28 cellular contexts compared by ENCODE assay signal in the genomic region with DNA sequence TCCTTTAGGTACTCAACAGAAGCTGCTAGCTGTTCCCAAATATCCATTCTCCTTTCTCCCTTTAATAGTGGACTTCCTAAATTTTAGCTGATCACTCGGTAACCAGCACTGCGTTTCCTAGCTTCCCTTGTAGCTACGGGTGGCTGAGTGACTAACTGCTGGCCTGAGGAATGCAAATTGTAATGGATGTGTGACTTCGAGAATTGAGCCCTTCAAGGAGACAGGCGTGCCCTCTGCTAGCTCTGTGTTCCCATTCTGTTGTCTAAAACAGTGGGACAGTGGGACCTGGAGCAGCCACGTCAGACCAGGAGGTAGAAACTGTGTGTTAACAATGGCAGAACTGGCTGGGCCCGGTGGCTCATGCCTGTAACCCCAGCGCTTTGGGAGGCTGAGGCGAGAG. TPM values are rescaled to one million over a fixed set of nuclear protein-coding genes. Genes with fewer than 3 reads are reported as not detected.
"Had no signal": no experiment of that assay in that cellular context is flagged by ENCODE, and none has a peak within 500 bp of the region (broad histone marks: within the 10 kb centered on the region; RNA-seq: fewer than 3 reads in every experiment).

No MANE protein-coding gene starts in this region.

- H3K27me3 ChIP-seq: breast epithelium, SJSA1 had no signal

- H3K27me3 Mint-ChIP-seq: activated B cell treated with CpG ODN at 0.5 μM for 24 hours; activated CD4-positive, alpha-beta T cell treated with anti-CD3 and anti-CD28 coated beads, Interleukin-2, amount 10 ng/mL, durations not matched to agents 24 days and 14 days; activated CD8-positive, alpha-beta memory T cell treated with anti-CD3 and anti-CD28 coated beads, Interleukin-2, amount 10 ng/mL, durations not matched to agents 7 days and 5 days; activated naive CD4-positive, alpha-beta T cell treated with anti-CD3 and anti-CD28 coated beads, Interleukin-2, amount 50 U/mL, for 24 hours; activated T-cell treated with anti-CD3 and anti-CD28 coated beads, Interleukin-2, amount 50 U/mL, for 24 hours had no signal

- H3K27ac ChIP-seq: breast epithelium, SJSA1 had no signal

- ATAC-seq: activated CD8-positive, alpha-beta memory T cell treated with anti-CD3 and anti-CD28 coated beads, Interleukin-2, amount 10 ng/mL, durations not matched to agents 7 days and 5 days; SK-N-SH treated with all-trans-retinoic acid at 6 μM for 48 hours had no signal

- H3K4me3 ChIP-seq: breast epithelium, SJSA1 had no signal

- H3K4me3 Mint-ChIP-seq: activated B cell treated with CpG ODN at 0.5 μM for 24 hours; activated CD4-positive, alpha-beta T cell treated with anti-CD3 and anti-CD28 coated beads, Interleukin-2, amount 10 ng/mL, durations not matched to agents 24 days and 14 days; activated CD8-positive, alpha-beta memory T cell treated with anti-CD3 and anti-CD28 coated beads, Interleukin-2, amount 10 ng/mL, durations not matched to agents 7 days and 5 days; activated naive CD4-positive, alpha-beta T cell treated with anti-CD3 and anti-CD28 coated beads, Interleukin-2, amount 50 U/mL, for 24 hours; activated T-cell treated with anti-CD3 and anti-CD28 coated beads, Interleukin-2, amount 50 U/mL, for 24 hours; activated T-helper 1 cell treated with anti-CD3 and anti-CD28 coated beads, Interleukin-12 subunit alpha, Interleukin-12 subunit beta, Interleukin-2, Interleukin-4 antibody, amounts not matched to agents 30 ng/mL and 10 ng/mL and 1 ng/mL, durations not matched to agents 14 hours and 24 hours and 36 hours; T-helper 1 cell treated with Interleukin-12 subunit alpha and Interleukin-12 subunit beta and Interleukin-4 antibody, amounts not matched to agents 30 μg/mL and 1 μg/mL, for 36 hours had no signal

- H3K27ac Mint-ChIP-seq: activated B cell treated with CpG ODN at 0.5 μM for 24 hours; activated CD4-positive, alpha-beta T cell treated with anti-CD3 and anti-CD28 coated beads, Interleukin-2, amount 10 ng/mL, durations not matched to agents 24 days and 14 days; activated CD8-positive, alpha-beta memory T cell treated with anti-CD3 and anti-CD28 coated beads, Interleukin-2, amount 10 ng/mL, durations not matched to agents 7 days and 5 days; activated T-cell treated with anti-CD3 and anti-CD28 coated beads, Interleukin-2, amount 50 U/mL, for 24 hours; activated T-helper 1 cell treated with anti-CD3 and anti-CD28 coated beads, Interleukin-12 subunit alpha, Interleukin-12 subunit beta, Interleukin-2, Interleukin-4 antibody, amounts not matched to agents 30 ng/mL and 10 ng/mL and 1 ng/mL, durations not matched to agents 14 hours and 24 hours and 36 hours; T-helper 1 cell treated with Interleukin-12 subunit alpha and Interleukin-12 subunit beta and Interleukin-4 antibody, amounts not matched to agents 30 μg/mL and 1 μg/mL, for 36 hours had no signal

- H3K4me1 ChIP-seq: breast epithelium, SJSA1 had no signal

- H3K36me3 ChIP-seq: breast epithelium, SJSA1 had no signal

- DNase-seq: activated B cell treated with CpG ODN at 0.5 μM for 24 hours; activated CD4-positive, alpha-beta T cell treated with anti-CD3 and anti-CD28 coated beads for 1 hour; activated CD4-positive, alpha-beta T cell treated with anti-CD3 and anti-CD28 coated beads, Interleukin-2, amount 10 ng/mL, durations not matched to agents 24 days and 14 days; activated CD4-positive, alpha-beta T cell treated with anti-CD3 and anti-CD28 coated beads, Interleukin-2, amount 50 U/mL, for 48 hours; activated CD8-positive, alpha-beta memory T cell treated with anti-CD3 and anti-CD28 coated beads, Interleukin-2, amount 10 ng/mL, durations not matched to agents 7 days and 5 days; activated effector memory CD4-positive, alpha-beta T cell treated with Interleukin-2 at 50 U/mL for 16 hours; activated naive CD4-positive, alpha-beta T cell; activated T-cell treated with anti-CD3 and anti-CD28 coated beads, Interleukin-2, amount 50 U/mL, for 24 hours; aorta; caudate nucleus; Karpas-422; MM.1S; NCI-H1105 treated with DMSO at 0.1 percent for 48 hours; NCI-H146; NCI-H187 treated with DMSO at 0.1 percent for 48 hours; NCI-H2171; NCI-H510A treated with DMSO at 0.1 percent for 48 hours; NCI-H69; NK-92 treated with Interleukin-12 subunit alpha and Interleukin-12 subunit beta, amount 100 ng/mL, for 24 hours; SHP77; SW 1271; T-helper 9 cell had no signal

- H3K4me1 Mint-ChIP-seq: activated B cell treated with CpG ODN at 0.5 μM for 24 hours had no signal

- H3K9me3 ChIP-seq: breast epithelium, SJSA1 had no signal

- H3K9me3 Mint-ChIP-seq: activated B cell treated with CpG ODN at 0.5 μM for 24 hours had no signal

RNA-seq across cellular contexts. Expression of gene SCML4, which starts 56.5 kb away (rescaled TPM):
- total RNA-seq: SJSA1 had no signal
